7 cellular contexts compared by ENCODE assay signal in genomic region chr4:185470503-185471195, GRCh38. TPM values are rescaled to one million over a fixed set of nuclear protein-coding genes. Genes with fewer than 3 reads are reported as not detected.
DNase-seq lines count a peak whose midpoint lies in the region; ATAC-seq, FAIRE-seq and TF ChIP-seq lines count a peak whose summit lies in the region.

No MANE protein-coding gene starts in this region.

- H3K79me2 ChIP-seq in K562 (ENCODE audit: control insufficient read depth, insufficient read depth, low read length) = no peaks in the 10 kb centered on the region

- TSS peak; percentile 72 for BruUV-seq in K562 (replicated peaks; lab: Mats Ljungman, UMichigan)

- no peaks in the 10 kb centered on the region for H4K20me1 ChIP-seq in K562 (replicated peaks; ENCODE audit: control insufficient read depth, insufficient read depth, low read length)

- TF ChIP-seq EP300 in K562 (IDR thresholded peaks at IDR 0.05; ENCODE audit: low read length) = no peak

- intact Hi-C loops in K562 (cut with micrococcal nuclease) = loop anchor here (1.0 to 5.0 kb wide), 2 partner anchors 57 to 127 kb away; no protein-coding TSS in a partner anchor

- no peaks in the 10 kb centered on the region for H3K4me1 ChIP-seq in RWPE2 (ENCODE audit: insufficient read depth, poor library complexity, severe bottlenecking)
- peaks cover 9 to 12% of the 10 kb centered on the region in 2 experiments for H3K4me1 ChIP-seq in K562 (replicated peaks in 1 of 2; ENCODE audit: control insufficient read depth in 2 of 2, insufficient read depth in 2 of 2, low read length in 2 of 2)

- in situ Hi-C loops in K562 (cut with MboI) = no loop called here

- H3K27ac ChIP-seq in RWPE2 (ENCODE audit: poor library complexity, severe bottlenecking) (no peak overlapping the region), K562 (ENCODE audit: extremely low read depth, low read depth, low read length) (no peak overlapping the region; the same call in 2 of the 3 replicates)

- WGBS in K562 (ENCODE audit: insufficient coverage, low coverage, missing lambda C conversion rate) = 3% methylated on average over 33 of the region's 41 CpGs

- H3K36me3 ChIP-seq in RWPE2 (ENCODE audit: low read depth) (no peaks in the 10 kb centered on the region), K562 (ENCODE audit: control insufficient read depth, insufficient read depth, low read length) (no peaks in the 10 kb centered on the region)

- H2AFZ ChIP-seq in K562 (ENCODE audit: low read depth, low read length) = peak overlapping the region; percentile 91

- H3K4me2 ChIP-seq in K562 (ENCODE audit: insufficient read depth, low read length) = peak overlapping the region; percentile 99

- ATAC-seq in HG02973 (IDR thresholded peaks at IDR 0.05; ENCODE audit: unreplicated experiment) (peak; percentile 22), RWPE2 (ENCODE audit: low read depth) (peak; percentile 6; the same call in 1 of the 3 replicates), K562 (peak; percentile 51)

- DNase-seq in GM10248 (ENCODE audit: extremely low spot score) = peak; percentile 16
- no peak for DNase-seq in RWPE2 (ENCODE audit: low spot score)
- DNase-seq in K562 (ENCODE audit: extremely low read depth in 1 of 4, low spot score in 3 of 4) = peak in 3 of 4 experiments; percentile 16 to 38 (median 18)
- no peak for DNase-seq in retinal pigment epithelial cell (ENCODE audit: low read depth)
- DNase-seq in GOT3 (lab: John Stamatoyannopoulos, UW) = no peak

- peak; percentile 46 for FAIRE-seq in K562 (lab: Jason Lieb, UNC)

- no peak for TF ChIP-seq CTCF in GM10248 (IDR thresholded peaks at IDR 0.05; ENCODE audit: control extremely low read depth, extremely low read depth, low read depth, missing control alignments)
- no peak for TF ChIP-seq CTCF in RWPE2 (IDR thresholded peaks at IDR 0.05; ENCODE audit: poor library complexity, severe bottlenecking)
- TF ChIP-seq CTCF in K562 (IDR thresholded peaks at IDR 0.05 in 2 of 3, conservative IDR thresholded peaks at IDR 0.05 in 1 of 3; ENCODE audit: insufficient read depth in 2 of 3, low read depth in 1 of 3, low read length in 3 of 3) = no peak
- TF ChIP-seq CTCF in retinal pigment epithelial cell (conservative IDR thresholded peaks at IDR 0.05; ENCODE audit: low read depth, low read length) = no peak

- CTCF ChIA-PET in GM10248 (lab: Yijun Ruan, JAX) (no interaction called here), K562 (lab: Yijun Ruan, JAX; ENCODE audit: low intra/inter-chr PET ratio) (interaction anchor here (1.1 kb wide), 1 partner anchor 127 kb away, joined by 5 read pairs; no protein-coding TSS in a partner anchor)

- no peaks in the 10 kb centered on the region for H3K9me1 ChIP-seq in K562 (ENCODE audit: control insufficient read depth, insufficient read depth, low read length)

- POLR2A ChIA-PET in GM10248 (lab: Yijun Ruan, JAX) = interaction anchor here (1.0 kb wide), 1 partner anchor 16 kb away, joined by 3 read pairs; no protein-coding TSS in a partner anchor
- POLR2A ChIA-PET in K562 (lab: Yijun Ruan, JAX) = no interaction called here

- H3K9me3 ChIP-seq in RWPE2 (ENCODE audit: severe bottlenecking) = no peaks in the 10 kb centered on the region
- H3K9me3 ChIP-seq in K562 (replicated peaks; ENCODE audit: control insufficient read depth, insufficient read depth, low read depth, low read length) = peaks cover 2% of the 10 kb centered on the region; the same call in 1 of the 2 replicates

- peak overlapping the region; percentile 56 to 91 for H3K9ac ChIP-seq in K562 (ENCODE audit: insufficient read depth in 1 of 2, low read depth in 2 of 2, low read length in 2 of 2)

- TF ChIP-seq RAD21 in K562 (CRISPR knock-in tag; conservative IDR thresholded peaks at IDR 0.05 in 1 of 2, IDR thresholded peaks at IDR 0.05 in 1 of 2) = no peak

- H3K4me3 ChIP-seq in RWPE2 (ENCODE audit: severe bottlenecking) (peak overlapping the region; percentile 34), K562 (peak overlapping the region; percentile 53), iPS-11a (ENCODE audit: low read depth, low read length) (peak overlapping the region; percentile 73), retinal pigment epithelial cell (ENCODE audit: low read length) (peak overlapping the region; percentile 84)

- TF ChIP-seq POLR2A in K562 (conservative IDR thresholded peaks at IDR 0.05) = no peak

- H3K27me3 ChIP-seq in RWPE2 (ENCODE audit: insufficient read depth, poor library complexity, severe bottlenecking) (peaks cover 22% of the 10 kb centered on the region), K562 (ENCODE audit: control insufficient read depth in 2 of 2, insufficient read depth in 2 of 2, low read length in 2 of 2) (peaks cover 32 to 39% of the 10 kb centered on the region in 2 experiments)

TF ChIP-seq in K562, 482 proteins besides CTCF, POLR2A, EP300 and RAD21 (continues in another document):
- no peak for TF ChIP-seq EP400 (IDR thresholded peaks at IDR 0.05)
- no peak for TF ChIP-seq MLX (CRISPR knock-in tag; conservative IDR thresholded peaks at IDR 0.05)
- TF ChIP-seq, protein P1, sequence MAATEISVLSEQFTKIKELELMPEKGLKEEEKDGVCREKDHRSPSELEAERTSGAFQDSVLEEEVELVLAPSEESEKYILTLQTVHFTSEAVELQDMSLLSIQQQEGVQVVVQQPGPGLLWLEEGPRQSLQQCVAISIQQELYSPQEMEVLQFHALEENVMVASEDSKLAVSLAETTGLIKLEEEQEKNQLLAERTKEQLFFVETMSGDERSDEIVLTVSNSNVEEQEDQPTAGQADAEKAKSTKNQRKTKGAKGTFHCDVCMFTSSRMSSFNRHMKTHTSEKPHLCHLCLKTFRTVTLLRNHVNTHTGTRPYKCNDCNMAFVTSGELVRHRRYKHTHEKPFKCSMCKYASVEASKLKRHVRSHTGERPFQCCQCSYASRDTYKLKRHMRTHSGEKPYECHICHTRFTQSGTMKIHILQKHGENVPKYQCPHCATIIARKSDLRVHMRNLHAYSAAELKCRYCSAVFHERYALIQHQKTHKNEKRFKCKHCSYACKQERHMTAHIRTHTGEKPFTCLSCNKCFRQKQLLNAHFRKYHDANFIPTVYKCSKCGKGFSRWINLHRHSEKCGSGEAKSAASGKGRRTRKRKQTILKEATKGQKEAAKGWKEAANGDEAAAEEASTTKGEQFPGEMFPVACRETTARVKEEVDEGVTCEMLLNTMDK (IDR thresholded peaks at IDR 0.05; ENCODE audit: borderline replicate concordance, insufficient read depth, low read depth, low read length, poor library complexity, severe bottlenecking) = no peak
- TF ChIP-seq CREB1 (IDR thresholded peaks at IDR 0.05) = no peak
- 0 out of 2 replicates have a peak, but pooled peaks have one; percentile 33 for TF ChIP-seq CREB1 (CRISPR knock-in tag; IDR thresholded peaks at IDR 0.05)
- TF ChIP-seq HDAC2 (IDR thresholded peaks at IDR 0.05) = peak; percentile 34; the same call in 1 of the 2 replicates
- peak; percentile 97 for TF ChIP-seq CBX8 (IDR thresholded peaks at IDR 0.05; ENCODE audit: borderline replicate concordance, extremely low read depth, low read depth, low read length, poor library complexity, severe bottlenecking)

RNA-seq across cellular contexts. Expression of gene CCDC110, which starts 0.9 kb away (rescaled TPM):
- total RNA-seq in K562 (2011; cell fraction: chromatin; rRNA removed; ENCODE audit: low replicate concordance) = not detected in 2 replicates
- not detected in 2 replicates for total RNA-seq in K562 (2011; cell fraction: nucleolus; rRNA removed)
- total RNA-seq in K562 (2011; cell fraction: nucleoplasm; rRNA removed) = not detected in 2 replicates
- total RNA-seq in K562 (2014; rRNA removed) (not detected in 2 replicates), K562 (2014; rRNA removed; fragmentation: Illumina TruSeq; extraction: Trizol) (0.07 and 0.22 TPM in 2 replicates), K562 (2015; rRNA removed; fragmentation: Illumina TruSeq; extraction: Trizol) (not detected in 2 replicates), K562 (2021) (0.25 TPM in 1 of 2 replicates, not detected in the other)
- polyA plus RNA-seq in K562 (2011; rRNA removed) (0.35 TPM in 1 of 2 replicates, not detected in the other), K562 (2014; fragmentation: Illumina TruSeq; extraction: Trizol) (0.16 and 0.37 TPM in 2 replicates), K562 (2014; fragmentation: Nextera tagmentation; extraction: Ambion mirVana) (under 1 TPM in 1 of 2 experiments, not detected in 1; 0.04 TPM), K562 (2014; rRNA removed) (0.04 TPM in 1 of 2 replicates, not detected in the other)
- 0.10 TPM in 1 of 2 replicates, not detected in the other for polyA plus RNA-seq in K562 (2011; cell fraction: cytosol; rRNA removed)
- 0.20 TPM in 1 of 2 replicates, not detected in the other for polyA plus RNA-seq in K562 (2011; cell fraction: nucleus; rRNA removed)
- polyA plus RNA-seq in K562 (2012) = 0.07 and 0.15 TPM in 2 replicates
- polyA minus RNA-seq in K562 (2011; rRNA and poly(A)+ RNA removed) = 0.15 TPM in 1 of 2 replicates, not detected in the other
- not detected in 2 replicates for polyA minus RNA-seq in K562 (2011; cell fraction: cytosol; rRNA and poly(A)+ RNA removed)
- 0.11 TPM in 1 of 2 replicates, not detected in the other for polyA minus RNA-seq in K562 (2011; cell fraction: nucleus; rRNA and poly(A)+ RNA removed)

RNA-seq across cellular contexts. Expression of gene UFSP2, which starts 44.9 kb away (rescaled TPM):
- 21.8 and 37.1 TPM in 2 replicates for total RNA-seq in K562 (2011; cell fraction: chromatin; rRNA removed; ENCODE audit: low replicate concordance)
- 8.4 and 11.0 TPM in 2 replicates for total RNA-seq in K562 (2011; cell fraction: nucleolus; rRNA removed)
- total RNA-seq in K562 (2011; cell fraction: nucleoplasm; rRNA removed) = 18.9 and 20.2 TPM in 2 replicates
- total RNA-seq in K562 (2014; rRNA removed) (20.2 and 21.8 TPM in 2 replicates), K562 (2014; rRNA removed; fragmentation: Illumina TruSeq; extraction: Trizol) (28.2 and 29.9 TPM in 2 replicates), K562 (2015; rRNA removed; fragmentation: Illumina TruSeq; extraction: Trizol) (21.2 and 22.0 TPM in 2 replicates), K562 (2021) (20.7 and 24.5 TPM in 2 replicates)
- polyA plus RNA-seq in K562 (2011; rRNA removed) (49.6 and 55.8 TPM in 2 replicates), K562 (2014; fragmentation: Illumina TruSeq; extraction: Trizol) (22.9 and 26.6 TPM in 2 replicates), K562 (2014; fragmentation: Nextera tagmentation; extraction: Ambion mirVana) (10 to 100 TPM; 41.0 to 45.7 TPM), K562 (2014; rRNA removed) (20.1 and 25.0 TPM in 2 replicates)
- 20.2 and 33.1 TPM in 2 replicates for polyA plus RNA-seq in K562 (2011; cell fraction: cytosol; rRNA removed)
- 12.0 and 17.0 TPM in 2 replicates for polyA plus RNA-seq in K562 (2011; cell fraction: nucleus; rRNA removed)
- polyA plus RNA-seq in K562 (2012) = 19.1 and 24.0 TPM in 2 replicates
- 52.4 and 56.8 TPM in 2 replicates for polyA minus RNA-seq in K562 (2011; rRNA and poly(A)+ RNA removed)
- polyA minus RNA-seq in K562 (2011; cell fraction: cytosol; rRNA and poly(A)+ RNA removed) = 15.7 and 26.4 TPM in 2 replicates
- 8.1 and 20.4 TPM in 2 replicates for polyA minus RNA-seq in K562 (2011; cell fraction: nucleus; rRNA and poly(A)+ RNA removed)

Comparison
In these comparisons a context has a peak if more than half of its experiments do, and no peak if none do; other contexts are left out.
1. DNase-seq: peak in GM10248 (single experiment) and K562 (3 of 4); none in RWPE2 (single experiment), retinal pigment epithelial cell (single experiment) and GOT3 (single experiment).
2. H3K4me3 ChIP-seq: peak in every context shown above with its lines; median percentile 84 in retinal pigment epithelial cell; 73 in iPS-11a; 53 in K562; 34 in RWPE2.
3. Peak in every context shown above with its lines, with median percentiles within 50 percentile points of each other: ATAC-seq.